In genomic region chr22:28112548-28113043, GRCh38 we compare ENCODE assay signal across 8 cellular contexts.
DNase-seq lines count a peak whose midpoint lies in the region; ATAC-seq and TF ChIP-seq lines count a peak whose summit lies in the region.

No MANE protein-coding gene starts in this region.

- no peaks in the 10 kb centered on the region for H3K9me3 ChIP-seq in skeletal muscle satellite cell (replicated peaks; ENCODE audit: low read length)

- peak; percentile 25 for DNase-seq in SIG-M5 treated with dmso at 0.1 percent for 504 hours (lab: John Stamatoyannopoulos, UW; ENCODE audit: unreplicated experiment)
- DNase-seq in SIG-M5 (lab: John Stamatoyannopoulos, UW): no peak
- peak; percentile 75 for DNase-seq in Right ventricle myocardium inferior (ENCODE audit: missing footprints)
- DNase-seq in activated CD8-positive, alpha-beta memory T cell treated with anti-CD3 and anti-CD28 coated beads, Interleukin-2, amount 50 U/mL, for 4 hours: no peak

- peak overlapping the region; percentile 3 for H3K9ac ChIP-seq in skeletal muscle satellite cell (ENCODE audit: low read depth, low read length)

- H3K4me3 ChIP-seq in skeletal muscle satellite cell (ENCODE audit: low read length): no peak overlapping the region

- peak overlapping the region; percentile 40 for H3K4me2 ChIP-seq in skeletal muscle satellite cell (ENCODE audit: low read length)

- ATAC-seq in SK-N-SH treated with all-trans-retinoic acid at 6 μM for 48 hours (peak; percentile 70), Right ventricle myocardium inferior (peak; percentile 72), GM19463 (IDR thresholded peaks at IDR 0.05; ENCODE audit: unreplicated experiment) (no peak), GM18870 (IDR thresholded peaks at IDR 0.05; ENCODE audit: unreplicated experiment) (no peak)

- no peaks in the 10 kb centered on the region for H3K36me3 ChIP-seq in skeletal muscle satellite cell (ENCODE audit: insufficient read depth, low read length)

- H3K27me3 ChIP-seq in skeletal muscle satellite cell (ENCODE audit: control insufficient read depth, insufficient read depth, low read length): no peaks in the 10 kb centered on the region

- intact Hi-C loops in Right ventricle myocardium inferior (cut with DNase I): loop anchor here (5.0 kb wide), 2 partner anchors 185 to 330 kb away; no protein-coding TSS in a partner anchor

- H3K4me1 ChIP-seq in skeletal muscle satellite cell (ENCODE audit: control insufficient read depth, insufficient read depth, low read length): peaks cover 42% of the 10 kb centered on the region

TF ChIP-seq in SK-N-SH treated with all-trans-retinoic acid at 6 μM for 48 hours, 23 proteins besides CTCF, POLR2A, EP300 and RAD21:
- peak; percentile 75 for TF ChIP-seq ISL1 (CRISPR knock-in tag; IDR thresholded peaks at IDR 0.05)
- TF ChIP-seq ARNTL (CRISPR knock-in tag; IDR thresholded peaks at IDR 0.05; ENCODE audit: borderline replicate concordance, low read depth): no peak
- no peak for TF ChIP-seq ZC3H10 (CRISPR knock-in tag; IDR thresholded peaks at IDR 0.05)
- 0 out of 2 replicates have a peak, but pooled peaks have one; percentile 49 for TF ChIP-seq TOX (CRISPR knock-in tag; IDR thresholded peaks at IDR 0.05; ENCODE audit: borderline replicate concordance)
- TF ChIP-seq RARB (CRISPR knock-in tag; IDR thresholded peaks at IDR 0.05): 0 out of 2 replicates have a peak, but pooled peaks have one; percentile 62
- 0 out of 2 replicates have a peak, but pooled peaks have one; percentile 47 for TF ChIP-seq TSHZ2 (CRISPR knock-in tag; IDR thresholded peaks at IDR 0.05)
- peak; percentile 15; the same call in 1 of the 2 replicates for TF ChIP-seq PATZ1 (CRISPR knock-in tag; IDR thresholded peaks at IDR 0.05; ENCODE audit: borderline replicate concordance)
- peak; percentile 64; the same call in 1 of the 2 replicates for TF ChIP-seq TCF4 (CRISPR knock-in tag; IDR thresholded peaks at IDR 0.05; ENCODE audit: borderline replicate concordance)

Comparison
In these comparisons a context has a peak if more than half of its experiments do, and no peak if none do; other contexts are left out.
1. DNase-seq: peak in SIG-M5 treated with dmso at 0.1 percent for 504 hours (single experiment) and Right ventricle myocardium inferior (single experiment); none in SIG-M5 (single experiment) and activated CD8-positive, alpha-beta memory T cell treated with anti-CD3 and anti-CD28 coated beads, Interleukin-2, amount 50 U/mL, for 4 hours (single experiment).
2. ATAC-seq: peak in SK-N-SH treated with all-trans-retinoic acid at 6 μM for 48 hours (single experiment) and Right ventricle myocardium inferior (single experiment); none in GM19463 (single experiment) and GM18870 (single experiment).